ENCODE assay signal across 19 cellular contexts in genomic region chr6:41700577-41701347, GRCh38. TPM values are rescaled to one million over a fixed set of nuclear protein-coding genes. Genes with fewer than 3 reads are reported as not detected.
DNase-seq lines count a peak whose midpoint lies in the region; ATAC-seq, FAIRE-seq and TF ChIP-seq lines count a peak whose summit lies in the region.
"Had no signal": no experiment of that assay in that cellular context is flagged by ENCODE, and none has a peak within 500 bp of the region (broad histone marks: within the 10 kb centered on the region; RNA-seq: fewer than 3 reads in every experiment).

No MANE protein-coding gene starts in this region.

- H3K36me3 ChIP-seq in HEK293 (ENCODE audit: control insufficient read depth in 2 of 2, insufficient read depth in 1 of 2, low read length in 2 of 2), result no peaks in the 10 kb centered on the region
- H3K36me3 ChIP-seq in bronchial epithelial cell (ENCODE audit: control insufficient read depth, insufficient read depth, low read length), result peaks cover 11% of the 10 kb centered on the region
- no peaks in the 10 kb centered on the region for H3K36me3 ChIP-seq in gastrocnemius medialis

- H3K4me1 ChIP-seq in HEK293 (ENCODE audit: control insufficient read depth, insufficient read depth, low read length) (no peaks in the 10 kb centered on the region), gastrocnemius medialis (peaks cover 59 to 82% of the 10 kb centered on the region in 2 donors)

- H3K36me3 Mint-ChIP-seq in immature natural killer cell, result no peaks in the 10 kb centered on the region
- H3K36me3 Mint-ChIP-seq in activated naive CD8-positive, alpha-beta T cell treated with anti-CD3 and anti-CD28 coated beads for 36 hours, result no peaks in the 10 kb centered on the region

- H3K27ac Mint-ChIP-seq in immature natural killer cell, result peak overlapping the region; percentile 19 to 74 (median 58)
- H3K27ac Mint-ChIP-seq in activated naive CD8-positive, alpha-beta T cell treated with anti-CD3 and anti-CD28 coated beads for 36 hours, result no peak overlapping the region
- H3K27ac Mint-ChIP-seq: activated T-helper 17 cell treated with anti-CD3 and anti-CD28 coated beads, Interleukin-2, amount 50 U/mL, for 72 hours; T-helper 1 cell treated with Interleukin-12 subunit alpha and Interleukin-12 subunit beta and Interleukin-4 antibody, amounts not matched to agents 30 μg/mL and 1 μg/mL, for 36 hours had no signal

- no peak for TF ChIP-seq POLR2A in gastrocnemius medialis (IDR thresholded peaks at IDR 0.05)

- H3K4me3 ChIP-seq in HEK293 (ENCODE audit: low read depth, low read length) (no peak overlapping the region), bronchial epithelial cell (ENCODE audit: low read depth, low read length) (no peak overlapping the region), gastrocnemius medialis (no peak overlapping the region)
- H3K4me3 ChIP-seq: mucosa of descending colon had no signal

- peaks cover 0 to 3% (median 0%) of the 10 kb centered on the region in 3 donors for H3K27me3 Mint-ChIP-seq in immature natural killer cell (ENCODE audit: low read depth in 3 of 3)
- no peaks in the 10 kb centered on the region for H3K27me3 Mint-ChIP-seq in activated naive CD8-positive, alpha-beta T cell treated with anti-CD3 and anti-CD28 coated beads for 36 hours
- H3K27me3 Mint-ChIP-seq: activated T-helper 17 cell treated with anti-CD3 and anti-CD28 coated beads, Interleukin-2, amount 50 U/mL, for 72 hours had no signal

- DNase-seq in bronchial epithelial cell (ENCODE audit: low read depth) (no peak), immature natural killer cell (no peak), gastrocnemius medialis (no peak), NCI-H1092 treated with DMSO at 0.1 percent for 48 hours (lab: John Stamatoyannopoulos, UW) (no peak), DMS79 (lab: John Stamatoyannopoulos, UW) (no peak)
- no peak for DNase-seq in activated naive CD8-positive, alpha-beta T cell treated with anti-CD3 and anti-CD28 coated beads for 36 hours
- DNase-seq: activated CD4-positive, alpha-beta T cell treated with anti-CD3 and anti-CD28 coated beads, Interleukin-2, amount 50 U/mL, for 4 hours; mucosa of descending colon; NCI-H226; stimulated activated CD4-positive, alpha-beta T cell treated with anti-CD3 and anti-CD28 coated beads, Interleukin-2, amount 100 ng/mL, for 48 hours; stimulated activated naive CD4-positive, alpha-beta T cell treated with Interleukin-2 at 50 U/mL for 16 hours had no signal

- TF ChIP-seq CTCF in HEK293 (tag by site-specific recombination; IDR thresholded peaks at IDR 0.05) (no peak), bronchial epithelial cell (IDR thresholded peaks at IDR 0.05; ENCODE audit: insufficient read depth, low read length, severe bottlenecking) (no peak), gastrocnemius medialis (IDR thresholded peaks at IDR 0.05 in 4 of 5, conservative IDR thresholded peaks at IDR 0.05 in 1 of 5) (no peak)

- peak overlapping the region in 1 of 5 donors; percentile 7 for H3K4me3 Mint-ChIP-seq in immature natural killer cell
- H3K4me3 Mint-ChIP-seq in activated naive CD8-positive, alpha-beta T cell treated with anti-CD3 and anti-CD28 coated beads for 36 hours, result no peak overlapping the region
- H3K4me3 Mint-ChIP-seq: activated T-helper 17 cell treated with anti-CD3 and anti-CD28 coated beads, Interleukin-2, amount 50 U/mL, for 72 hours; T-helper 1 cell treated with Interleukin-12 subunit alpha and Interleukin-12 subunit beta and Interleukin-4 antibody, amounts not matched to agents 30 μg/mL and 1 μg/mL, for 36 hours had no signal

- peak; percentile 66 for FAIRE-seq in bronchial epithelial cell (lab: Jason Lieb, UNC)
- FAIRE-seq: H54 had no signal

- H3K27me3 ChIP-seq in bronchial epithelial cell (ENCODE audit: control insufficient read depth, insufficient read depth, low read length) (no peaks in the 10 kb centered on the region), gastrocnemius medialis (no peaks in the 10 kb centered on the region)

- in situ Hi-C loops in gastrocnemius medialis (cut with MboI; ENCODE audit: low sequenced_read_pairs in 4 of 4), result loop anchor here in 1 of 4 donors (5.0 kb wide), 1 partner anchor 37 kb away; the partner anchor contains the start of gene TFEB

- no peak for ATAC-seq in gastrocnemius medialis
- no peak for ATAC-seq in HG02642 (IDR thresholded peaks at IDR 0.05; ENCODE audit: poor library complexity, unreplicated experiment)
- ATAC-seq: activated T-helper 17 cell treated with anti-CD3 and anti-CD28 coated beads, Interleukin-2, amount 50 U/mL, for 72 hours; mucosa of descending colon had no signal

- intact Hi-C loops in gastrocnemius medialis (cut with DNase I; ENCODE audit: low total_unique reads), result loop anchor here (10.0 kb wide), 1 partner anchor 84 kb away; the partner anchor contains the start of genes PRICKLE4 and TOMM6

- POLR2A ChIA-PET in HEK293 (lab: Yijun Ruan, JAX), result no interaction called here

- H3K4me1 Mint-ChIP-seq in immature natural killer cell, result peaks cover 55 to 66% of the 10 kb centered on the region in 2 donors
- H3K4me1 Mint-ChIP-seq in activated naive CD8-positive, alpha-beta T cell treated with anti-CD3 and anti-CD28 coated beads for 36 hours, result peaks cover 5% of the 10 kb centered on the region
- H3K4me1 Mint-ChIP-seq: activated T-helper 17 cell treated with anti-CD3 and anti-CD28 coated beads, Interleukin-2, amount 50 U/mL, for 72 hours had no signal

- H3K27ac ChIP-seq in HEK293 (ENCODE audit: extremely low read depth, low read depth, low read length) (no peak overlapping the region), gastrocnemius medialis (peak overlapping the region in 3 of 4 donors; percentile 5 to 32 (median 13))
- H3K27ac ChIP-seq: epithelial cell of prostate had no signal

- H3K9me3 Mint-ChIP-seq in immature natural killer cell, result no peaks in the 10 kb centered on the region
- H3K9me3 Mint-ChIP-seq in activated naive CD8-positive, alpha-beta T cell treated with anti-CD3 and anti-CD28 coated beads for 36 hours, result no peaks in the 10 kb centered on the region
- H3K9me3 Mint-ChIP-seq: activated T-helper 17 cell treated with anti-CD3 and anti-CD28 coated beads, Interleukin-2, amount 50 U/mL, for 72 hours; T-helper 1 cell treated with Interleukin-12 subunit alpha and Interleukin-12 subunit beta and Interleukin-4 antibody, amounts not matched to agents 30 μg/mL and 1 μg/mL, for 36 hours had no signal

- H3K9me3 ChIP-seq in HEK293 (ENCODE audit: control insufficient read depth, insufficient read depth, low read depth, low read length) (no peaks in the 10 kb centered on the region), gastrocnemius medialis (no peaks in the 10 kb centered on the region)
- H3K9me3 ChIP-seq: mucosa of descending colon had no signal

- CTCF ChIA-PET in HEK293 (lab: Yijun Ruan, JAX), result interaction anchor here (0.6 to 1.6 kb wide), 4 partner anchors 12 to 75 kb away, joined by 3 to 4 read pairs (median 4); no protein-coding TSS in a partner anchor

TF ChIP-seq in HEK293, 187 proteins besides CTCF, POLR2A, EP300 and RAD21:
- peak; percentile 69 for TF ChIP-seq PRDM10 (tag by site-specific recombination; IDR thresholded peaks at IDR 0.05)
- TF ChIP-seq ZNF221 (tag by site-specific recombination; IDR thresholded peaks at IDR 0.05; ENCODE audit: borderline replicate concordance), result no peak
- no peak for TF ChIP-seq ZNF18 (tag by site-specific recombination; IDR thresholded peaks at IDR 0.05)
- TF ChIP-seq ZIC2 (tag by site-specific recombination; IDR thresholded peaks at IDR 0.05), result peak; percentile 94

RNA-seq across cellular contexts. Expression of gene TFEB, which starts 34.6 kb away (rescaled TPM):
- total RNA-seq in bronchial epithelial cell (6.8 and 13.2 TPM in 2 replicates), gastrocnemius medialis (100 to 1,000 TPM in 2 of 4 donors, 10 to 100 TPM in 2; 82.8 to 121 (median 93.3) TPM)
- polyA plus RNA-seq in immature natural killer cell, result 10 to 100 TPM; 18.9 to 62.3 (median 23.9) TPM
- total RNA-seq in activated naive CD8-positive, alpha-beta T cell treated with anti-CD3 and anti-CD28 coated beads for 36 hours, result 10 to 100 TPM in 1 of 2 experiments, 1 to 10 TPM in 1; 9.3 to 11.5 TPM

RNA-seq across cellular contexts. Expression of gene PGC, which starts 46.4 kb away (rescaled TPM):
- total RNA-seq in bronchial epithelial cell (not detected in 2 replicates), gastrocnemius medialis (not detected)
- polyA plus RNA-seq in immature natural killer cell, result not detected
- total RNA-seq in activated naive CD8-positive, alpha-beta T cell treated with anti-CD3 and anti-CD28 coated beads for 36 hours, result not detected
- total RNA-seq: activated T-helper 17 cell treated with anti-CD3 and anti-CD28 coated beads, Interleukin-2, amount 50 U/mL, for 72 hours; mucosa of descending colon; renal cortical epithelial cell had no signal
- polyA plus RNA-seq: BJ had no signal
